5 cellular contexts compared by ENCODE assay signal in genomic region chr9:73558471-73558870, GRCh38.
"Had no signal": no experiment of that assay in that cellular context is flagged by ENCODE, and none has a peak within 500 bp of the region (broad histone marks: within the 10 kb centered on the region; RNA-seq: fewer than 3 reads in every experiment).

No MANE protein-coding gene starts in this region.

- H3K4me3 ChIP-seq: K562 had no signal

- H3K27ac ChIP-seq: HL-60 had no signal

- DNase-seq: IMR-90, KBM-7 had no signal

- ATAC-seq: HepG2, K562 had no signal
